34 cellular contexts compared by ENCODE assay signal in the genomic region with DNA sequence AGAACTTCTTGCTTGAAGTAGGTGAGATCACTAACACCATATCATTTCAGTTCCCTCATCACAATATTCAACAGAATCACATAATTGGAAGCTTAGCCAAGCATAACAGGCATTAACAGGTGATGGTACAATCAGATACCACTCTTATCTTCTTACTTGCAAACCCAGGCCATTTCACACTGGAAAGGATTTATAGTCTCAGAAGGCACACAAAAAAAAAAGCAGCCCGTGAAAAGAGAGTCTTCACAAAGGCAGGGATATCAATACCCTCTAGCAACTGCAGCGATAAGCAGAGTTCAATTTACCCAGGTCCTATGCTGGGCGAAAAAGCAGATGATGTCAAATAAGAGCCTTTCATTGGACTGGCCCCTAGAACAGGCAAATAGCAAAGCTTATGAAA.
"Had no signal": no experiment of that assay in that cellular context is flagged by ENCODE, and none has a peak within 500 bp of the region (broad histone marks: within the 10 kb centered on the region; RNA-seq: fewer than 3 reads in every experiment).

No MANE protein-coding gene starts in this region.

- H3K9ac ChIP-seq: KMS-11 had no signal

- H3K4me2 ChIP-seq: KMS-11 had no signal

- H3K9me3 ChIP-seq: MG63 had no signal

- DNase-seq: Karpas-422, Kasumi-1, MG63, MM.1S, MV-4-11, NCI-H1048, NCI-H1092, NCI-H1092 treated with DMSO at 0.1 percent for 48 hours, NCI-H1105, NCI-H1105 treated with DMSO at 0.1 percent for 48 hours, NCI-H1417, NCI-H1417 treated with DMSO at 0.1 percent for 48 hours, NCI-H1436, NCI-H1436 treated with DMSO at 0.1 percent for 48 hours, NCI-H146, NCI-H1694, NCI-H1694 treated with DMSO at 0.1 percent for 48 hours, NCI-H187, NCI-H187 treated with DMSO at 0.1 percent for 48 hours, NCI-H1930, NCI-H2029, NCI-H2029 treated with DMSO at 0.1 percent for 48 hours, NCI-H2081, NCI-H2081 treated with DMSO at 0.1 percent for 48 hours, NCI-H2107, NCI-H2171, NCI-H2171 treated with DMSO at 0.1 percent for 48 hours, NCI-H2227 treated with DMSO at 0.1 percent for 48 hours, NCI-H226, NCI-H345, NCI-H446, NCI-H446 treated with DMSO at 0.1 percent for 48 hours, NCI-H510A had no signal

- H3K4me3 ChIP-seq: MG63 had no signal

- H3K36me3 ChIP-seq: MG63 had no signal

- H3K27ac ChIP-seq: KMS-11 had no signal

- H3K27me3 ChIP-seq: MG63 had no signal
